In genomic region chr12:2082321-2082720, GRCh38 we compare ENCODE assay signal across 1 cellular context.
TF ChIP-seq lines count a peak whose summit lies in the region.

No MANE protein-coding gene starts in this region.

TF ChIP-seq in HepG2, 621 proteins besides CTCF, POLR2A, EP300 and RAD21 (continued from another document):
- TF ChIP-seq HMGXB4 (CRISPR knock-in tag; IDR thresholded peaks at IDR 0.05; ENCODE audit: borderline replicate concordance in 1 of 2, low read depth in 1 of 2), result no peak
- TF ChIP-seq ZNF781 (CRISPR knock-in tag; IDR thresholded peaks at IDR 0.05; ENCODE audit: borderline replicate concordance, not compliant biosample characterization), result no peak
- TF ChIP-seq ZNF607 (CRISPR knock-in tag; IDR thresholded peaks at IDR 0.05; ENCODE audit: borderline replicate concordance), result no peak
- no peak for TF ChIP-seq NKX3-1 (CRISPR knock-in tag; IDR thresholded peaks at IDR 0.05)
- no peak for TF ChIP-seq KDM2A (CRISPR knock-in tag; IDR thresholded peaks at IDR 0.05; ENCODE audit: borderline replicate concordance, low read depth)
- no peak for TF ChIP-seq CENPT (CRISPR knock-in tag; IDR thresholded peaks at IDR 0.05; ENCODE audit: low read depth)
- no peak for TF ChIP-seq ZFP37 (CRISPR knock-in tag; IDR thresholded peaks at IDR 0.05; ENCODE audit: borderline replicate concordance)
- no peak for TF ChIP-seq POLR2G (IDR thresholded peaks at IDR 0.05; ENCODE audit: low read depth, low read length)
